In genomic region chr9:113636165-113636564, GRCh38 we compare ENCODE assay signal across 23 cellular contexts.
A peak's percentile ranks its signal among the peaks of the same experiment; 100 is the strongest.
DNase-seq lines count a peak whose midpoint lies in the region; ATAC-seq and TF ChIP-seq lines count a peak whose summit lies in the region.
"Had no signal": no experiment of that assay in that cellular context is flagged by ENCODE, and none has a peak within 500 bp of the region (broad histone marks: within the 10 kb centered on the region; RNA-seq: fewer than 3 reads in every experiment).

No MANE protein-coding gene starts in this region.

- intact Hi-C loops in sciatic nerve (cut with DNase I): no loop called here
- intact Hi-C loops in esophagus squamous epithelium (cut with DNase I): no loop called here

- peak; percentile 13 for ATAC-seq in sciatic nerve
- ATAC-seq: activated CD4-positive, alpha-beta T cell treated with anti-CD3 and anti-CD28 coated beads for 36 hours; body of pancreas; mucosa of descending colon had no signal

- peaks cover 0 to 23% (median 0%) of the 10 kb centered on the region in 3 donors for H3K4me1 ChIP-seq in esophagus squamous epithelium
- H3K4me1 ChIP-seq: body of pancreas had no signal

- H3K27me3 ChIP-seq in esophagus squamous epithelium: peaks cover 0 to 12% (median 0%) of the 10 kb centered on the region in 4 donors
- H3K27me3 ChIP-seq: body of pancreas, hepatocyte, ovary, transverse colon had no signal

- no peak for TF ChIP-seq CTCF in esophagus squamous epithelium (IDR thresholded peaks at IDR 0.05)

- H3K9me3 ChIP-seq in esophagus squamous epithelium: no peaks in the 10 kb centered on the region
- H3K9me3 ChIP-seq: body of pancreas, mucosa of descending colon, ovary, transverse colon had no signal

- H3K27ac ChIP-seq in esophagus squamous epithelium: no peak overlapping the region
- H3K27ac ChIP-seq: body of pancreas, C4-2B, hepatocyte, ovary, skin epidermis, transverse colon had no signal

- DNase-seq in DMS153 treated with DMSO at 0.1 percent for 48 hours (lab: John Stamatoyannopoulos, UW; ENCODE audit: unreplicated experiment) (peak; percentile 11), DMS153 (lab: John Stamatoyannopoulos, UW) (no peak), NCI-H1092 treated with DMSO at 0.1 percent for 48 hours (lab: John Stamatoyannopoulos, UW) (peak; percentile 67), fibroblast of gingiva (ENCODE audit: low read depth) (peak; percentile 63), sciatic nerve (ENCODE audit: low spot score) (peak; percentile 52), esophagus squamous epithelium (lab: John Stamatoyannopoulos, UW) (no peak), NCI-H2171 treated with DMSO at 0.1 percent for 48 hours (lab: John Stamatoyannopoulos, UW) (no peak), HuH-7.5 (ENCODE audit: low spot score) (no peak)
- DNase-seq: 8988T; activated CD4-positive, alpha-beta T cell treated with anti-CD3 and anti-CD28 coated beads for 36 hours; activated T-cell treated with anti-CD3 and anti-CD28 coated beads for 4 hours; KG1; kidney glomerular epithelial cell; mucosa of descending colon; NCI-H1105 treated with DMSO at 0.1 percent for 48 hours; NCI-H226; SIG-M5; transverse colon had no signal

- no peaks in the 10 kb centered on the region for H3K36me3 ChIP-seq in esophagus squamous epithelium
- H3K36me3 ChIP-seq: ovary, transverse colon had no signal

- TF ChIP-seq POLR2A in esophagus squamous epithelium (IDR thresholded peaks at IDR 0.05): no peak

- no peak overlapping the region for H3K4me3 ChIP-seq in esophagus squamous epithelium
- H3K4me3 ChIP-seq: body of pancreas, hepatocyte, mucosa of descending colon, ovary, skin epidermis, transverse colon had no signal

- WGBS in esophagus squamous epithelium, 2 donors: 59 to 90% methylated on average over 2 to 5 of the region's 10 CpGs

Comparison
In these comparisons a context has a peak if more than half of its experiments do, and no peak if none do; other contexts are left out.
1. DNase-seq: peak in DMS153 treated with DMSO at 0.1 percent for 48 hours (single experiment), NCI-H1092 treated with DMSO at 0.1 percent for 48 hours (single experiment), fibroblast of gingiva (single experiment) and sciatic nerve (single experiment); none in DMS153 (single experiment), esophagus squamous epithelium (single experiment), NCI-H2171 treated with DMSO at 0.1 percent for 48 hours (single experiment) and HuH-7.5 (single experiment).